ENCODE assay signal across 1 cellular context in genomic region chr16:50292566-50292948, GRCh38.
A peak's percentile ranks its signal among the peaks of the same experiment; 100 is the strongest.
TF ChIP-seq lines count a peak whose summit lies in the region.

No MANE protein-coding gene starts in this region.

TF ChIP-seq in HepG2, 621 proteins besides CTCF, POLR2A, EP300 and RAD21:
- TF ChIP-seq KLF11 (CRISPR knock-in tag; IDR thresholded peaks at IDR 0.05) (no peak), TRIM24 (CRISPR knock-in tag; IDR thresholded peaks at IDR 0.05) (0 out of 2 replicates have a peak, but pooled peaks have one; percentile 24), IRF9 (CRISPR knock-in tag; IDR thresholded peaks at IDR 0.05; ENCODE audit: borderline replicate concordance) (0 out of 2 replicates have a peak, but pooled peaks have one; percentile 11)
